1 cellular context compared by ENCODE assay signal in the genomic region with DNA sequence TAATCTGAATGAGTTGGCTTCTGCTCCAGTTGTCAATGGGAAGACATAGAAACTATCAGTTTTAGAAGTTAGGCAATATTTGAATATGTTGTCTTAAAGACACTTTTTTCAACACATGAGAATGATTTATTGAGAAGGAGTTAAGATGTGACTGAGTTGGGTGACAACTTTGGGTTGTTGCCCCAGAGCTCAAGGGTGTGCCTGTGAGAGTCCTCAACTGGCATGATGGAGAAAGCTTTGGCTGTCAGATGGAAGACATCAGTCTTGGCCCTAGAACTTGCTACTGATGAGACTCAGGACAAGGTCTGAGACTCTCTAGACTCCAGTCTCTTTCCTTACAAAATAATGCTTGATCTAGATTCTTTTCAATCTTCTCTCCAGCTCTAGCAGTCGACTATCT.
TF ChIP-seq lines count a peak whose summit lies in the region.

No MANE protein-coding gene starts in this region.

TF ChIP-seq in IMR-90, 13 proteins besides CTCF, POLR2A, EP300 and RAD21 (continued from another document):
- TF ChIP-seq, protein P1, sequence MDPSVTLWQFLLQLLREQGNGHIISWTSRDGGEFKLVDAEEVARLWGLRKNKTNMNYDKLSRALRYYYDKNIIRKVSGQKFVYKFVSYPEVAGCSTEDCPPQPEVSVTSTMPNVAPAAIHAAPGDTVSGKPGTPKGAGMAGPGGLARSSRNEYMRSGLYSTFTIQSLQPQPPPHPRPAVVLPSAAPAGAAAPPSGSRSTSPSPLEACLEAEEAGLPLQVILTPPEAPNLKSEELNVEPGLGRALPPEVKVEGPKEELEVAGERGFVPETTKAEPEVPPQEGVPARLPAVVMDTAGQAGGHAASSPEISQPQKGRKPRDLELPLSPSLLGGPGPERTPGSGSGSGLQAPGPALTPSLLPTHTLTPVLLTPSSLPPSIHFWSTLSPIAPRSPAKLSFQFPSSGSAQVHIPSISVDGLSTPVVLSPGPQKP (IDR thresholded peaks at IDR 0.05; ENCODE audit: borderline replicate concordance, low read depth, low read length), result no peak
- TF ChIP-seq MAZ (IDR thresholded peaks at IDR 0.05; ENCODE audit: borderline replicate concordance, low read depth, low read length), result no peak
- TF ChIP-seq BHLHE40 (IDR thresholded peaks at IDR 0.05; ENCODE audit: low read depth, low read length), result no peak
- no peak for TF ChIP-seq MXI1 (IDR thresholded peaks at IDR 0.05; ENCODE audit: borderline replicate concordance, low read depth, low read length)
